ENCODE assay signal across 19 cellular contexts in the genomic region with DNA sequence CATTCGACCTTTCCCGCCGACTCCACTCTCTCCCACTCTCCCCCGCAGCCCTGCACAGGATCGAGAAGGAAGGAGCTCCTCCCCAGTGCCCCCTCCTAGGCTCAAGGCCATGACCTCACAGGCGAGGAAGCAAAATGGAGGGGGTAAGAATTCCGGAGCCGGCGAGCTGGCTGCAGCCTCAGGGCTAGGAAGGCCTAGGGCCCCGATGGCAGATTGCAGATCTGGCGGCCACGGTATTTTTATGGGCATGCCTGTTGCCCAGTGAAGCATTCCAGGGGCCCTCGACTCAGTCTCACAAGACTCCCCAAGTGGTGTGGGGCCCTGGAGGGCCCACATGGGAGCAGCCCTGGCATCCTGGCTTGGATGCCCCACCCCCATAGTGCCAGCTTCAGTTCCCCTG. TPM values are rescaled to one million over a fixed set of nuclear protein-coding genes. Genes with fewer than 3 reads are reported as not detected.
DNase-seq lines count a peak whose midpoint lies in the region; FAIRE-seq and TF ChIP-seq lines count a peak whose summit lies in the region.
"Had no signal": no experiment of that assay in that cellular context is flagged by ENCODE, and none has a peak within 500 bp of the region (broad histone marks: within the 10 kb centered on the region; RNA-seq: fewer than 3 reads in every experiment).

No MANE protein-coding gene starts in this region.

- 0 out of 2 replicates have a peak overlapping the region, but pooled peaks have one; percentile 54 for H3K9ac ChIP-seq in HUES64 (ENCODE audit: low read depth, low read length)
- H3K9ac ChIP-seq: parathyroid adenoma had no signal

- intact Hi-C loops in Calu3 (cut with micrococcal nuclease; ENCODE audit: unreplicated experiment) (no loop called here), tibial artery (cut with DNase I; ENCODE audit: low total_unique reads) (no loop called here), left ventricle myocardium inferior (cut with micrococcal nuclease) (no loop called here), lower leg skin (cut with DNase I; ENCODE audit: low total_unique reads) (no loop called here)

- 18% methylated on average over 12 of the region's 13 CpGs for WGBS in HUES64
- 13 to 39% methylated on average over 12 to 13 of the region's 13 CpGs for WGBS in lower leg skin, 2 donors

- H3K27ac ChIP-seq in HUES64 (ENCODE audit: low read depth, low read length) = no peak overlapping the region
- no peak overlapping the region for H3K27ac ChIP-seq in tibial artery
- no peak overlapping the region for H3K27ac ChIP-seq in left ventricle myocardium inferior (replicated peaks)
- H3K27ac ChIP-seq: parathyroid adenoma, SK-N-MC, VCaP had no signal

- H3K27ac Mint-ChIP-seq in Calu3 (ENCODE audit: unreplicated experiment) (no peak overlapping the region), nephron progenitor cell (no peak overlapping the region)

- CTCF ChIA-PET in Calu3 (lab: Charles Lee) = no interaction called here

- no peaks in the 10 kb centered on the region for H3K9me3 Mint-ChIP-seq in Calu3 (ENCODE audit: low read depth, unreplicated experiment)
- peaks cover 59% of the 10 kb centered on the region for H3K9me3 Mint-ChIP-seq in nephron progenitor cell

- no peaks in the 10 kb centered on the region for H3K36me3 ChIP-seq in HUES64 (ENCODE audit: insufficient read depth, low read length)
- H3K36me3 ChIP-seq in tibial artery = no peaks in the 10 kb centered on the region
- no peaks in the 10 kb centered on the region for H3K36me3 ChIP-seq in left ventricle myocardium inferior

- H3K4me1 Mint-ChIP-seq in Calu3 (ENCODE audit: low read depth, unreplicated experiment) (peaks cover 26% of the 10 kb centered on the region), nephron progenitor cell (peaks cover 35% of the 10 kb centered on the region)

- H3K4me3 ChIP-seq in HUES64 (ENCODE audit: low read length) = peak overlapping the region; percentile 47
- no peak overlapping the region for H3K4me3 ChIP-seq in epithelial cell of proximal tubule (ENCODE audit: low read depth, low read length)
- no peak overlapping the region for H3K4me3 ChIP-seq in tibial artery
- no peak overlapping the region for H3K4me3 ChIP-seq in left ventricle myocardium inferior
- H3K4me3 ChIP-seq in lower leg skin (ENCODE audit: low read depth, poor library complexity, severe bottlenecking) = no peak overlapping the region

- no peaks in the 10 kb centered on the region for H3K36me3 Mint-ChIP-seq in Calu3 (ENCODE audit: insufficient read depth, unreplicated experiment)
- no peaks in the 10 kb centered on the region for H3K36me3 Mint-ChIP-seq in nephron progenitor cell (ENCODE audit: low read depth)

- no TSS peak for BruUV-seq in Calu3 (replicated peaks; lab: Mats Ljungman, UMichigan)

- TF ChIP-seq POLR2A in GM12892 (IDR thresholded peaks at IDR 0.05; ENCODE audit: low read depth, low read length) = no peak
- TF ChIP-seq POLR2A in lower leg skin (IDR thresholded peaks at IDR 0.05) = no peak

- TF ChIP-seq CTCF in Calu3 (IDR thresholded peaks at IDR 0.05; ENCODE audit: unreplicated experiment) (no peak), epithelial cell of proximal tubule (conservative IDR thresholded peaks at IDR 0.05; ENCODE audit: low read depth, low read length) (no peak), nephron progenitor cell (IDR thresholded peaks at IDR 0.05) (no peak), tibial artery (IDR thresholded peaks at IDR 0.05) (no peak), left ventricle myocardium inferior (IDR thresholded peaks at IDR 0.05; ENCODE audit: borderline replicate concordance) (no peak), lower leg skin (IDR thresholded peaks at IDR 0.05) (no peak)

- H3K9me3 ChIP-seq in HUES64 (ENCODE audit: insufficient read depth, low read depth, low read length) (no peaks in the 10 kb centered on the region), tibial artery (no peaks in the 10 kb centered on the region), left ventricle myocardium inferior (replicated peaks) (no peaks in the 10 kb centered on the region)

- peaks cover 24% of the 10 kb centered on the region for H3K4me1 ChIP-seq in HUES64 (ENCODE audit: insufficient read depth, low read length)
- peaks cover 0 to 11% (median 7%) of the 10 kb centered on the region in 4 donors for H3K4me1 ChIP-seq in tibial artery
- peaks cover 5% of the 10 kb centered on the region for H3K4me1 ChIP-seq in left ventricle myocardium inferior
- H3K4me1 ChIP-seq: parathyroid adenoma had no signal

- no peak for FAIRE-seq in GM12892 (lab: Jason Lieb, UNC)

- peaks cover 35% of the 10 kb centered on the region for H3K27me3 ChIP-seq in HUES64 (ENCODE audit: insufficient read depth, low read length)
- H3K27me3 ChIP-seq in tibial artery = peaks cover 0 to 51% of the 10 kb centered on the region in 2 donors
- peaks cover 50% of the 10 kb centered on the region for H3K27me3 ChIP-seq in left ventricle myocardium inferior (ENCODE audit: low read depth)

- peaks cover 33% of the 10 kb centered on the region for H3K27me3 Mint-ChIP-seq in Calu3 (ENCODE audit: unreplicated experiment)
- H3K27me3 Mint-ChIP-seq in nephron progenitor cell (ENCODE audit: low read depth, poor library complexity) = peaks cover 20% of the 10 kb centered on the region

- H3K4me3 Mint-ChIP-seq in Calu3 (ENCODE audit: low read depth, unreplicated experiment) (peak overlapping the region; percentile 50), nephron progenitor cell (peak overlapping the region; percentile 77)

- DNase-seq in Calu3 (no peak), epithelial cell of proximal tubule (ENCODE audit: low read depth) (peak; percentile 2), nephron progenitor cell (peak; percentile 47), tibial artery (no peak), left ventricle myocardium inferior (no peak), GM12892 (ENCODE audit: insufficient read length) (no peak), lower leg skin (ENCODE audit: low spot score in 2 of 2) (no peak)
- DNase-seq: activated CD8-positive, alpha-beta memory T cell treated with anti-CD3 and anti-CD28 coated beads for 24 hours; activated effector memory CD4-positive, alpha-beta T cell treated with Interleukin-2 at 50 U/mL for 16 hours; dermis blood vessel endothelial cell; DND-41; hypothalamus; mammary epithelial cell had no signal

RNA-seq across cellular contexts. Expression of gene L1CAM, which starts 0.9 kb away (rescaled TPM):
- total RNA-seq in Calu3 (2022) = 14.2 and 16.1 TPM in 2 replicates
- 11.7 TPM for polyA plus RNA-seq in HUES64 (2013, experiment 1 of 2)
- 12.6 TPM for polyA plus RNA-seq in HUES64 (2013, experiment 2 of 2)
- total RNA-seq in epithelial cell of proximal tubule = 35.7 and 62.1 TPM in 2 replicates
- total RNA-seq in left ventricle myocardium inferior = 4.0 TPM
- polyA plus RNA-seq in GM12892 (2012; ENCODE audit: missing spikeins) = 0.21 TPM
- total RNA-seq in lower leg skin = 10 to 100 TPM in 2 of 4 donors, 1 to 10 TPM in 2; 3.0 to 12.9 (median 8.4) TPM

RNA-seq across cellular contexts. Expression of gene AVPR2, which starts 17.6 kb away (rescaled TPM):
- total RNA-seq in Calu3 (2022) = not detected in 2 replicates
- not detected for polyA plus RNA-seq in HUES64 (2013, experiment 1 of 2)
- not detected for polyA plus RNA-seq in HUES64 (2013, experiment 2 of 2)
- 0.22 and 1.4 TPM in 2 replicates for total RNA-seq in epithelial cell of proximal tubule
- 3.1 TPM for total RNA-seq in left ventricle myocardium inferior
- polyA plus RNA-seq in GM12892 (2012; ENCODE audit: missing spikeins) = 0.17 TPM
- 1 to 10 TPM in 2 of 4 donors, under 1 TPM in 2; 0.53 to 2.6 (median 0.98) TPM for total RNA-seq in lower leg skin
- total RNA-seq: astrocyte, fibroblast of lung, mammary epithelial cell had no signal
- polyA plus RNA-seq: fibroblast of lung, mammary epithelial cell had no signal

RNA-seq across cellular contexts. Expression of gene ARHGAP4, which starts 39.1 kb away (rescaled TPM):
- total RNA-seq in Calu3 (2022) (2.6 and 3.8 TPM in 2 replicates), epithelial cell of proximal tubule (11.6 and 20.2 TPM in 2 replicates), left ventricle myocardium inferior (10.0 TPM), lower leg skin (10 to 100 TPM in 2 of 4 donors, 1 to 10 TPM in 2; 2.7 to 14.8 (median 10.5) TPM)
- 15.3 TPM for polyA plus RNA-seq in HUES64 (2013, experiment 1 of 2)
- polyA plus RNA-seq in HUES64 (2013, experiment 2 of 2) = 18.2 TPM
- 23.2 TPM for polyA plus RNA-seq in GM12892 (2012; ENCODE audit: missing spikeins)

RNA-seq across cellular contexts. Expression of gene NAA10, which starts 47.9 kb away (rescaled TPM):
- total RNA-seq in Calu3 (2022) (132 and 139 TPM in 2 replicates), epithelial cell of proximal tubule (88.0 and 171 TPM in 2 replicates), left ventricle myocardium inferior (67.1 TPM), lower leg skin (10 to 100 TPM; 32.6 to 70.9 (median 51.1) TPM)
- polyA plus RNA-seq in HUES64 (2013, experiment 1 of 2) = 88.5 TPM
- 80.7 TPM for polyA plus RNA-seq in HUES64 (2013, experiment 2 of 2)
- 76.2 TPM for polyA plus RNA-seq in GM12892 (2012; ENCODE audit: missing spikeins)

RNA-seq across cellular contexts. Expression of gene PDZD4, which starts 56.6 kb away (rescaled TPM):
- total RNA-seq in Calu3 (2022) (0.59 and 0.76 TPM in 2 replicates), epithelial cell of proximal tubule (under 0.01 and 0.17 TPM in 2 replicates), left ventricle myocardium inferior (4.5 TPM), lower leg skin (1 to 10 TPM; 2.2 to 6.4 (median 4.6) TPM)
- polyA plus RNA-seq in HUES64 (2013, experiment 1 of 2) = 82.2 TPM
- polyA plus RNA-seq in HUES64 (2013, experiment 2 of 2) = 78.3 TPM
- not detected for polyA plus RNA-seq in GM12892 (2012; ENCODE audit: missing spikeins)

Comparison
In these comparisons a context has a peak if more than half of its experiments do, and no peak if none do; other contexts are left out.
1. DNase-seq: peak in epithelial cell of proximal tubule (single experiment) and nephron progenitor cell (single experiment); none in Calu3 (single experiment), tibial artery (0 of 2), left ventricle myocardium inferior (single experiment), GM12892 (single experiment) and lower leg skin (0 of 2).